ENCODE assay signal across 20 cellular contexts in the genomic region with DNA sequence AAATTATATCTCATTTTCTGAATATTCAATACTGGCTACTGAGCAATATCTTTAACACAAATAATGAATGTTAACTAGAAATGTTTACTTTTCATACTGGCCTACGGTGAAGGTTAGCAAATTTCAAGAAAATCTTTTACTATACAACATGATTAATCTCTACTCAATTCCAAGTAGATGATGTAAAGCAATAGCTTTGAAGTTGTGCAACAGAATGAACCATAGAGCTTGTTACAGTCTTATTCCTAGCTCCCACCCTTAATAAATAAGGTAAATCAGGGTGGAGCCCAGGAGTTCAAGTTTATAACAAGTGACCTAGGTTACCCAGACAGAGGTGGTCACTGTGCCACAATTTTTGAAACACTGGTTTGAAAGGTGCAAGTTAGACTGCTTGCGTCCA.
"Had no signal": no experiment of that assay in that cellular context is flagged by ENCODE, and none has a peak within 500 bp of the region (broad histone marks: within the 10 kb centered on the region; RNA-seq: fewer than 3 reads in every experiment).

No MANE protein-coding gene starts in this region.

- H3K27me3 ChIP-seq: Peyer's patch, SJCRH30 had no signal

- H3K9me3 ChIP-seq: Peyer's patch, SJCRH30 had no signal

- H3K4me1 ChIP-seq: Peyer's patch, SJCRH30 had no signal

- ATAC-seq: Right ventricle myocardium inferior had no signal

- H2AFZ ChIP-seq: PC-9 had no signal

- H3K27ac ChIP-seq: PC-9, Peyer's patch, SJCRH30 had no signal

- DNase-seq: KBM-7, MV-4-11, NCI-H1048, NCI-H1105 treated with DMSO at 0.1 percent for 48 hours, NCI-H1417 treated with DMSO at 0.1 percent for 48 hours, NCI-H146, NCI-H1694 treated with DMSO at 0.1 percent for 48 hours, NCI-H1930, NCI-H2081, NCI-H2107, NCI-H2227 treated with DMSO at 0.1 percent for 48 hours, NCI-H446, NCI-H510A, NCI-H524 treated with DMSO at 0.1 percent for 48 hours, NCI-H774, PC-9, Peyer's patch, SHP77 treated with DMSO at 0.1 percent for 48 hours, SJCRH30 had no signal

- H3K4me3 ChIP-seq: PC-9, Peyer's patch, SJCRH30 had no signal

- H3K36me3 ChIP-seq: Peyer's patch, SJCRH30 had no signal

- H3K4me2 ChIP-seq: PC-9 had no signal
